13 cellular contexts compared by ENCODE assay signal in genomic region chr7:73358590-73359275, GRCh38. TPM values are rescaled to one million over a fixed set of nuclear protein-coding genes. Genes with fewer than 3 reads are reported as not detected.
A peak's percentile ranks its signal among the peaks of the same experiment; 100 is the strongest.
DNase-seq lines count a peak whose midpoint lies in the region; ATAC-seq, FAIRE-seq and TF ChIP-seq lines count a peak whose summit lies in the region.
"Had no signal": no experiment of that assay in that cellular context is flagged by ENCODE, and none has a peak within 500 bp of the region (broad histone marks: within the 10 kb centered on the region; RNA-seq: fewer than 3 reads in every experiment).

No MANE protein-coding gene starts in this region.

- H3K9me1 ChIP-seq in endothelial cell of umbilical vein (replicated peaks; ENCODE audit: control insufficient read depth, extremely low read depth, insufficient read depth, low read length) = no peaks in the 10 kb centered on the region

- H4K20me1 ChIP-seq in BLaER1 treated with 17β-estradiol and CSF1 and Interleukin-3, amounts not matched to agents 10 nM and 100 nM = no peaks in the 10 kb centered on the region
- no peaks in the 10 kb centered on the region for H4K20me1 ChIP-seq in OCI-LY1 (ENCODE audit: insufficient read depth, low read length)
- H4K20me1 ChIP-seq in endothelial cell of umbilical vein (replicated peaks; ENCODE audit: control insufficient read depth, extremely low read depth, insufficient read depth, low read length) = no peaks in the 10 kb centered on the region

- DNase-seq in endothelial cell of umbilical vein (ENCODE audit: low read depth, low spot score) = no peak
- DNase-seq in prostate gland (ENCODE audit: low spot score) = no peak
- no peak for DNase-seq in SW480 (ENCODE audit: low spot score)
- DNase-seq in NCI-H1105 (lab: John Stamatoyannopoulos, UW) = no peak
- no peak for DNase-seq in sigmoid colon
- DNase-seq: activated T-cell treated with anti-CD3 and anti-CD28 coated beads for 4 hours; stimulated activated CD4-positive, alpha-beta T cell treated with anti-CD3 and anti-CD28 coated beads, Interleukin-12 subunit alpha, Interleukin-12 subunit beta, amount 100 ng/mL, for 4 hours had no signal

- no peak for TF ChIP-seq EP300 in sigmoid colon (IDR thresholded peaks at IDR 0.05)

- H2AFZ ChIP-seq in OCI-LY1 (ENCODE audit: low read length) (no peak overlapping the region), endothelial cell of umbilical vein (ENCODE audit: low read depth, low read length) (peak overlapping the region; percentile 18)

- peak overlapping the region; percentile 41 to 73 (median 59); a peak in 21 of 22 replicates for H3K4me2 ChIP-seq in BLaER1 treated with 17β-estradiol and CSF1 and Interleukin-3, amounts not matched to agents 10 nM and 100 nM
- H3K4me2 ChIP-seq in OCI-LY1 (ENCODE audit: low read length) (peak overlapping the region; percentile 56), endothelial cell of umbilical vein (ENCODE audit: insufficient read depth, low read length) (peak overlapping the region; percentile 57)

- no TSS peak for BruUV-seq in endothelial cell of umbilical vein (replicated peaks; lab: Mats Ljungman, UMichigan)

- FAIRE-seq in endothelial cell of umbilical vein (lab: Jason Lieb, UNC) = no peak

- H3K27me3 ChIP-seq in BLaER1 treated with 17β-estradiol and CSF1 and Interleukin-3, amounts not matched to agents 10 nM and 100 nM = no peaks in the 10 kb centered on the region
- peaks cover 18% of the 10 kb centered on the region; the same call in 1 of the 2 replicates for H3K27me3 ChIP-seq in OCI-LY1 (ENCODE audit: insufficient read depth, low read length)
- no peaks in the 10 kb centered on the region for H3K27me3 ChIP-seq in endothelial cell of umbilical vein (ENCODE audit: control insufficient read depth in 2 of 2, insufficient read depth in 2 of 2, low read length in 2 of 2)
- H3K27me3 ChIP-seq in prostate gland (replicated peaks; ENCODE audit: insufficient read depth) = no peaks in the 10 kb centered on the region
- peaks cover 0 to 18% (median 0%) of the 10 kb centered on the region in 3 donors for H3K27me3 ChIP-seq in sigmoid colon

- H3K9me2 ChIP-seq in OCI-LY1 (ENCODE audit: low read depth, low read length) = no peaks in the 10 kb centered on the region

- dilution Hi-C loops in endothelial cell of umbilical vein (cut with MboI; ENCODE audit: extremely low pct_ligation_motif_present, low sequenced_read_pairs) = no loop called here

- H3K9ac ChIP-seq in BLaER1 treated with 17β-estradiol and CSF1 and Interleukin-3, amounts not matched to agents 10 nM and 100 nM = peak overlapping the region in 5 of 11 experiments; percentile 35 to 54 (median 49); a peak in 5 of 22 replicates
- H3K9ac ChIP-seq in OCI-LY1 (ENCODE audit: low read length) (no peak overlapping the region), endothelial cell of umbilical vein (replicated peaks; ENCODE audit: extremely low read depth, insufficient read depth, low read length) (no peak overlapping the region)

- peaks cover 8 to 30% (median 12%) of the 10 kb centered on the region in 10 experiments; a peak in 16 of 20 replicates for H3K4me1 ChIP-seq in BLaER1 treated with 17β-estradiol and CSF1 and Interleukin-3, amounts not matched to agents 10 nM and 100 nM
- H3K4me1 ChIP-seq in OCI-LY1 (ENCODE audit: insufficient read depth, low read length, severe bottlenecking) (peaks cover 9% of the 10 kb centered on the region), endothelial cell of umbilical vein (ENCODE audit: control insufficient read depth, extremely low read depth, insufficient read depth, low read length) (peaks cover 10% of the 10 kb centered on the region), prostate gland (replicated peaks) (peaks cover 4% of the 10 kb centered on the region), sigmoid colon (no peaks in the 10 kb centered on the region)

- 0 out of 20 replicates have a peak overlapping the region, but pooled peaks of 2 of the 10 experiments have one; percentile 1 to 35 for H3K4me3 ChIP-seq in BLaER1 treated with 17β-estradiol and CSF1 and Interleukin-3, amounts not matched to agents 10 nM and 100 nM
- H3K4me3 ChIP-seq in OCI-LY1 (ENCODE audit: low read depth, low read length, poor library complexity, severe bottlenecking) = no peak overlapping the region
- peak overlapping the region in 1 of 3 experiments; percentile 21 for H3K4me3 ChIP-seq in endothelial cell of umbilical vein (replicated peaks in 1 of 3; ENCODE audit: insufficient read depth in 1 of 3, low read depth in 1 of 3, low read length in 3 of 3)
- peak overlapping the region; percentile 0 to 4 for H3K4me3 ChIP-seq in prostate gland
- H3K4me3 ChIP-seq in sigmoid colon = no peak overlapping the region

- H3K79me2 ChIP-seq in OCI-LY1 (ENCODE audit: insufficient read depth, low read length) (no peaks in the 10 kb centered on the region), endothelial cell of umbilical vein (ENCODE audit: control insufficient read depth, insufficient read depth, low read length) (no peaks in the 10 kb centered on the region)

- no peak for ATAC-seq in HG02870 (IDR thresholded peaks at IDR 0.05; ENCODE audit: unreplicated experiment)

- no peaks in the 10 kb centered on the region for H3F3A ChIP-seq in OCI-LY1 (ENCODE audit: insufficient read depth, low read length)

- peak overlapping the region in 5 of 11 experiments; percentile 35 to 71 (median 56); a peak in 8 of 22 replicates for H3K27ac ChIP-seq in BLaER1 treated with 17β-estradiol and CSF1 and Interleukin-3, amounts not matched to agents 10 nM and 100 nM
- H3K27ac ChIP-seq in OCI-LY1 (ENCODE audit: low read depth, low read length, poor library complexity, severe bottlenecking) = no peak overlapping the region
- peak overlapping the region; percentile 30 for H3K27ac ChIP-seq in endothelial cell of umbilical vein (ENCODE audit: insufficient read depth, low read depth, low read length)
- no peak overlapping the region for H3K27ac ChIP-seq in prostate gland
- peak overlapping the region in 1 of 4 donors; percentile 9 for H3K27ac ChIP-seq in sigmoid colon
- H3K27ac ChIP-seq: epithelial cell of prostate, WERI-Rb-1 had no signal

- H3K36me3 ChIP-seq in BLaER1 treated with 17β-estradiol and CSF1 and Interleukin-3, amounts not matched to agents 10 nM and 100 nM = no peaks in the 10 kb centered on the region
- H3K36me3 ChIP-seq in OCI-LY1 (ENCODE audit: insufficient read depth, low read length) = no peaks in the 10 kb centered on the region
- no peaks in the 10 kb centered on the region for H3K36me3 ChIP-seq in endothelial cell of umbilical vein (ENCODE audit: control insufficient read depth in 2 of 2, extremely low read depth in 1 of 2, insufficient read depth in 2 of 2, low read length in 2 of 2)
- no peaks in the 10 kb centered on the region for H3K36me3 ChIP-seq in prostate gland
- H3K36me3 ChIP-seq in sigmoid colon = no peaks in the 10 kb centered on the region
- H3K36me3 ChIP-seq: WERI-Rb-1 had no signal

- intact Hi-C loops in endothelial cell of umbilical vein (cut with micrococcal nuclease) (loop anchor here (2.0 kb wide), 1 partner anchor 74 kb away; the partner anchor contains the start of gene FZD9), prostate gland (cut with DNase I) (no loop called here), sigmoid colon (cut with DNase I) (no loop called here)

- TF ChIP-seq CTCF in OCI-LY1 (IDR thresholded peaks at IDR 0.05; ENCODE audit: low read length) (no peak), endothelial cell of umbilical vein (IDR thresholded peaks at IDR 0.05; ENCODE audit: extremely low read depth in 1 of 2, insufficient read depth in 1 of 2, low read depth in 1 of 2, low read length in 2 of 2) (no peak), prostate gland (IDR thresholded peaks at IDR 0.05) (no peak), sigmoid colon (IDR thresholded peaks at IDR 0.05) (no peak)

- CTCF ChIA-PET in endothelial cell of umbilical vein (lab: Charles Lee) = interaction anchor here (0.6 to 1.3 kb wide), 4 partner anchors 14 to 44 kb away, joined by 3 to 5 read pairs (median 4); no protein-coding TSS in a partner anchor

- H3K9me3 ChIP-seq in BLaER1 treated with 17β-estradiol and CSF1 and Interleukin-3, amounts not matched to agents 10 nM and 100 nM (replicated peaks in 1 of 11) = peaks cover 0 to 6% (median 0%) of the 10 kb centered on the region in 11 experiments; a peak in 4 of 22 replicates
- no peaks in the 10 kb centered on the region for H3K9me3 ChIP-seq in OCI-LY1 (ENCODE audit: low read length)
- H3K9me3 ChIP-seq in endothelial cell of umbilical vein (replicated peaks; ENCODE audit: control insufficient read depth, insufficient read depth, low read length) = no peaks in the 10 kb centered on the region
- H3K9me3 ChIP-seq in prostate gland = no peaks in the 10 kb centered on the region
- no peaks in the 10 kb centered on the region for H3K9me3 ChIP-seq in sigmoid colon

- POLR2A ChIA-PET in endothelial cell of umbilical vein (lab: Charles Lee) = no interaction called here

- no peak for TF ChIP-seq POLR2A in endothelial cell of umbilical vein (IDR thresholded peaks at IDR 0.05; ENCODE audit: low read depth, low read length)
- TF ChIP-seq POLR2A in prostate gland (IDR thresholded peaks at IDR 0.05) = no peak
- no peak for TF ChIP-seq POLR2A in sigmoid colon (IDR thresholded peaks at IDR 0.05)

- WGBS in prostate gland = 61% methylated on average over 21 of the region's 21 CpGs
- 39 to 79% methylated on average over 21 of the region's 21 CpGs for WGBS in sigmoid colon, 2 donors

RNA-seq across cellular contexts. Expression of gene FKBP6, which starts 30.8 kb away (rescaled TPM):
- total RNA-seq in endothelial cell of umbilical vein = not detected in 2 replicates
- polyA plus RNA-seq in endothelial cell of umbilical vein = 0.04 TPM in 1 of 2 replicates, not detected in the other
- polyA plus RNA-seq in endothelial cell of umbilical vein (2011; cell fraction: cytosol; rRNA removed) = not detected in 2 replicates
- not detected in 2 replicates for polyA plus RNA-seq in endothelial cell of umbilical vein (2011; cell fraction: nucleus; rRNA removed)
- not detected in 2 replicates for polyA plus RNA-seq in endothelial cell of umbilical vein (2012)
- polyA minus RNA-seq in endothelial cell of umbilical vein = not detected in 2 replicates
- not detected for polyA minus RNA-seq in endothelial cell of umbilical vein (2011; cell fraction: cytosol; rRNA and poly(A)+ RNA removed)
- not detected in 2 replicates for polyA minus RNA-seq in endothelial cell of umbilical vein (2011; cell fraction: nucleus; rRNA and poly(A)+ RNA removed)
- 10 to 100 TPM in 1 of 2 donors, not detected in 1; 16.5 TPM for total RNA-seq in prostate gland
- total RNA-seq in sigmoid colon = not detected
- polyA plus RNA-seq in sigmoid colon = not detected
- total RNA-seq: aorta had no signal

RNA-seq across cellular contexts. Expression of gene TRIM50, which starts 30.9 kb away (rescaled TPM):
- total RNA-seq in endothelial cell of umbilical vein (not detected in 2 replicates), prostate gland (1 to 10 TPM in 1 of 2 donors, not detected in 1; 5.1 TPM), sigmoid colon (under 1 TPM in 2 of 4 donors, not detected in 2; 0.54 to 0.71 TPM)
- polyA plus RNA-seq in endothelial cell of umbilical vein (not detected in 2 replicates), sigmoid colon (1 to 10 TPM in 1 of 3 donors, under 1 TPM in 2; 0.07 to 3.0 (median 0.69) TPM)
- polyA plus RNA-seq in endothelial cell of umbilical vein (2011; cell fraction: cytosol; rRNA removed) = not detected in 2 replicates
- not detected in 2 replicates for polyA plus RNA-seq in endothelial cell of umbilical vein (2011; cell fraction: nucleus; rRNA removed)
- polyA plus RNA-seq in endothelial cell of umbilical vein (2012) = not detected in 2 replicates
- not detected in 2 replicates for polyA minus RNA-seq in endothelial cell of umbilical vein
- polyA minus RNA-seq in endothelial cell of umbilical vein (2011; cell fraction: cytosol; rRNA and poly(A)+ RNA removed) = not detected
- polyA minus RNA-seq in endothelial cell of umbilical vein (2011; cell fraction: nucleus; rRNA and poly(A)+ RNA removed) = not detected in 2 replicates

RNA-seq across cellular contexts. Expression of gene NSUN5, which starts 50.1 kb away (rescaled TPM):
- total RNA-seq in endothelial cell of umbilical vein (4.5 and 6.8 TPM in 2 replicates), prostate gland (10 to 100 TPM; 34.3 to 36.3 TPM), sigmoid colon (10 to 100 TPM; 21.6 to 25.7 (median 23.3) TPM)
- polyA plus RNA-seq in endothelial cell of umbilical vein (4.1 and 6.3 TPM in 2 replicates), sigmoid colon (10 to 100 TPM; 13.8 to 35.6 (median 16.6) TPM)
- polyA plus RNA-seq in endothelial cell of umbilical vein (2011; cell fraction: cytosol; rRNA removed) = 2.9 and 3.3 TPM in 2 replicates
- 4.8 and 5.3 TPM in 2 replicates for polyA plus RNA-seq in endothelial cell of umbilical vein (2011; cell fraction: nucleus; rRNA removed)
- polyA plus RNA-seq in endothelial cell of umbilical vein (2012) = 2.3 and 3.7 TPM in 2 replicates
- polyA minus RNA-seq in endothelial cell of umbilical vein = 1.4 and 3.5 TPM in 2 replicates
- polyA minus RNA-seq in endothelial cell of umbilical vein (2011; cell fraction: cytosol; rRNA and poly(A)+ RNA removed) = 30.9 TPM
- 1.5 and 2.1 TPM in 2 replicates for polyA minus RNA-seq in endothelial cell of umbilical vein (2011; cell fraction: nucleus; rRNA and poly(A)+ RNA removed)

Comparison
In these comparisons a context has a peak if more than half of its experiments do, and no peak if none do; other contexts are left out.
1. H3K4me3 ChIP-seq: peak in prostate gland (2 of 2); none in OCI-LY1 (single experiment) and sigmoid colon (0 of 4).
2. Peak in every context shown above with its lines, with median percentiles within 50 percentile points of each other: H3K4me2 ChIP-seq.